ENCODE assay signal across 11 cellular contexts in genomic region chr10:110228066-110228465, GRCh38. TPM values are rescaled to one million over a fixed set of nuclear protein-coding genes. Genes with fewer than 3 reads are reported as not detected.
DNase-seq lines count a peak whose midpoint lies in the region; ATAC-seq and TF ChIP-seq lines count a peak whose summit lies in the region.
"Had no signal": no experiment of that assay in that cellular context is flagged by ENCODE, and none has a peak within 500 bp of the region (broad histone marks: within the 10 kb centered on the region; RNA-seq: fewer than 3 reads in every experiment).

No MANE protein-coding gene starts in this region.

- H3K4me3 ChIP-seq in SJCRH30, result peak overlapping the region; percentile 89

- no peak for TF ChIP-seq CTCF in glutamatergic neuron (IDR thresholded peaks at IDR 0.05; ENCODE audit: partially characterized antibody, unreplicated experiment)

- no peak overlapping the region for H3K27ac ChIP-seq in SJCRH30

- peaks cover 23% of the 10 kb centered on the region for H3K4me1 Mint-ChIP-seq in activated CD4-positive, alpha-beta T cell treated with anti-CD3 and anti-CD28 coated beads for 36 hours
- peaks cover 5% of the 10 kb centered on the region for H3K4me1 Mint-ChIP-seq in glutamatergic neuron (ENCODE audit: low read depth, unreplicated experiment)
- peaks cover 49% of the 10 kb centered on the region for H3K4me1 Mint-ChIP-seq in stimulated activated effector memory CD8-positive, alpha-beta T cell treated with anti-CD3 and anti-CD28 coated beads, Interleukin-12 subunit alpha, Interleukin-12 subunit beta, amount 100 ng/mL, for 72 hours

- no peak for ATAC-seq in activated CD4-positive, alpha-beta T cell treated with anti-CD3 and anti-CD28 coated beads for 36 hours
- no peak for ATAC-seq in stimulated activated effector memory CD8-positive, alpha-beta T cell treated with anti-CD3 and anti-CD28 coated beads, Interleukin-12 subunit alpha, Interleukin-12 subunit beta, amount 100 ng/mL, for 72 hours
- ATAC-seq in GM19397 (IDR thresholded peaks at IDR 0.05; ENCODE audit: unreplicated experiment), result no peak

- POLR2A ChIA-PET in activated CD4-positive, alpha-beta T cell treated with anti-CD3 and anti-CD28 coated beads for 36 hours (lab: Charles Lee), result no interaction called here

- peaks cover 20% of the 10 kb centered on the region for H3K36me3 Mint-ChIP-seq in activated CD4-positive, alpha-beta T cell treated with anti-CD3 and anti-CD28 coated beads for 36 hours (ENCODE audit: low read depth)
- H3K36me3 Mint-ChIP-seq in glutamatergic neuron (ENCODE audit: unreplicated experiment), result no peaks in the 10 kb centered on the region
- peaks cover 69% of the 10 kb centered on the region for H3K36me3 Mint-ChIP-seq in stimulated activated effector memory CD8-positive, alpha-beta T cell treated with anti-CD3 and anti-CD28 coated beads, Interleukin-12 subunit alpha, Interleukin-12 subunit beta, amount 100 ng/mL, for 72 hours

- peaks cover 4% of the 10 kb centered on the region; the same call in 1 of the 2 replicates for H3K4me1 ChIP-seq in SJCRH30
- H3K4me1 ChIP-seq: HAP-1 had no signal

- intact Hi-C loops in activated CD4-positive, alpha-beta T cell treated with anti-CD3 and anti-CD28 coated beads for 36 hours (cut with DNase I, micrococcal nuclease), result loop anchor here (5.0 kb wide), 2 partner anchors 221 to 644 kb away; partner anchors contain the start of genes ADD3 (in 1 of the 2) and PDCD4 (in 1 of the 2)

- no peaks in the 10 kb centered on the region for H3K27me3 Mint-ChIP-seq in activated CD4-positive, alpha-beta T cell treated with anti-CD3 and anti-CD28 coated beads for 36 hours
- H3K27me3 Mint-ChIP-seq in glutamatergic neuron (ENCODE audit: unreplicated experiment), result peaks cover 14% of the 10 kb centered on the region

- H3K4me3 Mint-ChIP-seq in activated CD4-positive, alpha-beta T cell treated with anti-CD3 and anti-CD28 coated beads for 36 hours, result peak overlapping the region; percentile 11
- peak overlapping the region; percentile 44 for H3K4me3 Mint-ChIP-seq in glutamatergic neuron (ENCODE audit: unreplicated experiment)
- peak overlapping the region; percentile 91 for H3K4me3 Mint-ChIP-seq in stimulated activated effector memory CD8-positive, alpha-beta T cell treated with anti-CD3 and anti-CD28 coated beads, Interleukin-12 subunit alpha, Interleukin-12 subunit beta, amount 100 ng/mL, for 72 hours

- CTCF ChIA-PET in activated CD4-positive, alpha-beta T cell treated with anti-CD3 and anti-CD28 coated beads for 36 hours (lab: Charles Lee), result no interaction called here

- H3K27ac Mint-ChIP-seq in activated CD4-positive, alpha-beta T cell treated with anti-CD3 and anti-CD28 coated beads for 36 hours, result no peak overlapping the region
- H3K27ac Mint-ChIP-seq in glutamatergic neuron (ENCODE audit: unreplicated experiment), result no peak overlapping the region
- no peak overlapping the region for H3K27ac Mint-ChIP-seq in stimulated activated effector memory CD8-positive, alpha-beta T cell treated with anti-CD3 and anti-CD28 coated beads, Interleukin-12 subunit alpha, Interleukin-12 subunit beta, amount 100 ng/mL, for 72 hours

- H3K9me3 ChIP-seq in SJCRH30 (replicated peaks), result no peaks in the 10 kb centered on the region
- H3K9me3 ChIP-seq: HAP-1 had no signal

- no peaks in the 10 kb centered on the region for H3K9me3 Mint-ChIP-seq in activated CD4-positive, alpha-beta T cell treated with anti-CD3 and anti-CD28 coated beads for 36 hours (ENCODE audit: low read depth)
- peaks cover 11% of the 10 kb centered on the region for H3K9me3 Mint-ChIP-seq in glutamatergic neuron (ENCODE audit: unreplicated experiment)
- H3K9me3 Mint-ChIP-seq in stimulated activated effector memory CD8-positive, alpha-beta T cell treated with anti-CD3 and anti-CD28 coated beads, Interleukin-12 subunit alpha, Interleukin-12 subunit beta, amount 100 ng/mL, for 72 hours, result no peaks in the 10 kb centered on the region

- no peaks in the 10 kb centered on the region for H3K36me3 ChIP-seq in SJCRH30

- no peaks in the 10 kb centered on the region for H3K27me3 ChIP-seq in SJCRH30

- DNase-seq in activated CD4-positive, alpha-beta T cell treated with anti-CD3 and anti-CD28 coated beads for 36 hours, result no peak
- no peak for DNase-seq in activated CD4-positive, alpha-beta T cell treated with anti-CD3 and anti-CD28 coated beads for 4 hours
- DNase-seq in SJCRH30, result no peak
- no peak for DNase-seq in glutamatergic neuron
- DNase-seq in stimulated activated effector memory CD8-positive, alpha-beta T cell treated with anti-CD3 and anti-CD28 coated beads, Interleukin-12 subunit alpha, Interleukin-12 subunit beta, amount 100 ng/mL, for 72 hours (ENCODE audit: low spot score in 2 of 2), result no peak
- no peak for DNase-seq in DMS53 (lab: John Stamatoyannopoulos, UW)
- no peak for DNase-seq in stimulated activated CD4-positive, alpha-beta T cell treated with anti-CD3 and anti-CD28 coated beads, Interleukin-15, amount 100 ng/mL, for 24 hours
- DNase-seq: effector CD8-positive, alpha-beta T cell; GF-D8 had no signal

RNA-seq across cellular contexts. Expression of gene MXI1, which starts 20.7 kb away (rescaled TPM):
- 10 to 100 TPM; 49.7 to 75.7 TPM for total RNA-seq in activated CD4-positive, alpha-beta T cell treated with anti-CD3 and anti-CD28 coated beads for 36 hours
- total RNA-seq in SJCRH30 (2014; rRNA removed; shearing (Covaris generic)), result 12.4 and 13.0 TPM in 2 replicates
- 48.1 TPM for total RNA-seq in glutamatergic neuron (ENCODE audit: unreplicated experiment)

Comparison
In these comparisons a context has a peak if more than half of its experiments do, and no peak if none do; other contexts are left out.
1. H3K4me3 Mint-ChIP-seq: peak in every context shown above with its lines; median percentile 91 in stimulated activated effector memory CD8-positive, alpha-beta T cell treated with anti-CD3 and anti-CD28 coated beads, Interleukin-12 subunit alpha, Interleukin-12 subunit beta, amount 100 ng/mL, for 72 hours; 44 in glutamatergic neuron; 11 in activated CD4-positive, alpha-beta T cell treated with anti-CD3 and anti-CD28 coated beads for 36 hours.